Comparison of ENCODE assay signal across 9 cellular contexts in the genomic region with DNA sequence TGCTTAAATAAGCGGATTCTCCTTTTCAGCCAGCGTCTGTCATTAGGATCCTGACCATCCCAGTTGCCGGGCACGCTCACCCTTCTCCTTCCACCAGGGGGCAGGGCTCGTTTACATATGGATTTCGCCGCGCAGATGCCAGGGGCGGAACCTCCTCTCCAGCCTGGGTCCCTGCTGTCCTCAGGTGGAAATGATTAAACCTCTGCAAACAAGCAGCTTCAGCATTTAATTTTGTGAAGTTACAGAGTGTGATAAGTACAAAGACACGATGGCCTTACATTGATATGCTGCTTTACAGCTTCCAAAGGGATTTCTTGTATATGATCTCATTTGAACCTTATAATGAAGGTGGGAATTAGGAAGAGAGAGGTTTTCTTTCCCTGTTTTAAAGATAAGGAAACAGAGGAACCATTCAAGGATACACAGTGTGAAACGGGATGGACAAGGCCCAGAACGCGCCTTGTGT. TPM values are rescaled to one million over a fixed set of nuclear protein-coding genes. Genes with fewer than 3 reads are reported as not detected.
DNase-seq lines count a peak whose midpoint lies in the region; ATAC-seq and TF ChIP-seq lines count a peak whose summit lies in the region.
"Had no signal": no experiment of that assay in that cellular context is flagged by ENCODE, and none has a peak within 500 bp of the region (broad histone marks: within the 10 kb centered on the region; RNA-seq: fewer than 3 reads in every experiment).

No MANE protein-coding gene starts in this region.

- no TSS peak for BruUV-seq in mammary epithelial cell (replicated peaks; lab: Mats Ljungman, UMichigan)

- H3K9me3 ChIP-seq in mammary epithelial cell (replicated peaks; ENCODE audit: insufficient read depth, low read length) = no peaks in the 10 kb centered on the region

- CTCF ChIA-PET in mammary epithelial cell (lab: Charles Lee; ENCODE audit: low non-redundant PET) = interaction anchor here (0.6 kb wide), 3 partner anchors 15 to 143 kb away, joined by 3 to 10 read pairs (median 4); no protein-coding TSS in a partner anchor

- H3K36me3 ChIP-seq in mammary epithelial cell (ENCODE audit: insufficient read depth, low read length) = no peaks in the 10 kb centered on the region

- intact Hi-C loops in mammary epithelial cell (cut with micrococcal nuclease) = loop anchor here (1.0 to 5.0 kb wide), 10 partner anchors 54 to 859 kb away; a partner anchor contains a TSS

- no peaks in the 10 kb centered on the region for H3K27me3 ChIP-seq in mammary epithelial cell (ENCODE audit: insufficient read depth, low read length)

- H4K20me1 ChIP-seq in mammary epithelial cell (ENCODE audit: insufficient read depth, low read length) = no peaks in the 10 kb centered on the region

- peak; percentile 89 to 93 for TF ChIP-seq CTCF in mammary epithelial cell (conservative IDR thresholded peaks at IDR 0.05 in 1 of 2, IDR thresholded peaks at IDR 0.05 in 1 of 2; ENCODE audit: extremely low read depth in 1 of 2, insufficient read depth in 1 of 2, low read depth in 1 of 2, low read length in 2 of 2)

- no peaks in the 10 kb centered on the region for H3K79me2 ChIP-seq in mammary epithelial cell (ENCODE audit: insufficient read depth, low read length)

- H3K27ac ChIP-seq in mammary epithelial cell (ENCODE audit: insufficient read depth, low read depth, low read length) = no peak overlapping the region

- DNase-seq in C1 segment of cervical spinal cord (lab: John Stamatoyannopoulos, UW) = peak in 9 of 14 donors; percentile 5 to 30 (median 13)
- peak; percentile 64 for DNase-seq in HCEC 1CT
- peak; percentile 16 to 69 for DNase-seq in NCI-H446 (lab: John Stamatoyannopoulos, UW)
- DNase-seq in activated CD4-positive, CD25-positive, alpha-beta regulatory T cell treated with anti-CD3 and anti-CD28 coated beads, Interleukin-2, amount 50 U/mL, for 16 hours (ENCODE audit: low read depth, low spot score) = peak; percentile 58
- peak; percentile 65 for DNase-seq in mammary epithelial cell
- peak; percentile 83 for DNase-seq in kidney glomerular epithelial cell (lab: John Stamatoyannopoulos, UW)
- peak; percentile 78 to 79 for DNase-seq in stimulated activated CD4-positive, alpha-beta T cell treated with anti-CD3 and anti-CD28 coated beads, Interleukin-2, amount 100 ng/mL, for 48 hours

- dilution Hi-C loops in mammary epithelial cell (cut with HindIII; ENCODE audit: low sequenced_read_pairs) = no loop called here

- 15% methylated on average over 13 of the region's 13 CpGs for WGBS in mammary epithelial cell (ENCODE audit: low coverage, missing lambda C conversion rate)

- ATAC-seq in GM21825 (IDR thresholded peaks at IDR 0.05; ENCODE audit: unreplicated experiment) = no peak

- H2AFZ ChIP-seq in mammary epithelial cell (ENCODE audit: low read depth, low read length) = no peak overlapping the region

- peaks cover 4% of the 10 kb centered on the region for H3K4me1 ChIP-seq in mammary epithelial cell (ENCODE audit: insufficient read depth, low read length)

- in situ Hi-C loops in mammary epithelial cell (cut with MboI; ENCODE audit: low sequenced_read_pairs in 2 of 2) = loop anchor here in 1 of 2 donors (5.0 to 10.0 kb wide), 3 partner anchors 99 to 861 kb away; no protein-coding TSS in a partner anchor

- no peak overlapping the region for H3K9ac ChIP-seq in mammary epithelial cell (ENCODE audit: insufficient read depth, low read length)

- H3K4me3 ChIP-seq in mammary epithelial cell (replicated peaks in 1 of 3; ENCODE audit: insufficient read depth in 1 of 3, low read depth in 2 of 3, low read length in 3 of 3) = no peak overlapping the region

- no peak overlapping the region for H3K4me2 ChIP-seq in mammary epithelial cell (ENCODE audit: insufficient read depth, low read depth, low read length)

RNA-seq across cellular contexts. Expression of a gene that starts 3.9 kb away (rescaled TPM):
- total RNA-seq in mammary epithelial cell = not detected
- not detected for polyA plus RNA-seq in mammary epithelial cell
- polyA minus RNA-seq in mammary epithelial cell = not detected
- total RNA-seq: urinary bladder had no signal
- polyA plus RNA-seq: urinary bladder had no signal

RNA-seq across cellular contexts. Expression of a gene that starts 18.8 kb away (rescaled TPM):
- total RNA-seq in mammary epithelial cell = 10 to 100 TPM in 1 of 2 donors, 1 to 10 TPM in 1; 2.8 to 56.8 TPM
- polyA plus RNA-seq in mammary epithelial cell = 13.9 TPM
- polyA minus RNA-seq in mammary epithelial cell = 13.4 TPM

RNA-seq across cellular contexts. Expression of a gene that starts 21.3 kb away (rescaled TPM):
- total RNA-seq in mammary epithelial cell = not detected
- 0.03 TPM for polyA plus RNA-seq in mammary epithelial cell
- not detected for polyA minus RNA-seq in mammary epithelial cell
- total RNA-seq: urinary bladder had no signal
- polyA plus RNA-seq: urinary bladder had no signal

RNA-seq across cellular contexts. Expression of a gene that starts 31.6 kb away (rescaled TPM):
- total RNA-seq in mammary epithelial cell = not detected
- polyA plus RNA-seq in mammary epithelial cell = not detected
- not detected for polyA minus RNA-seq in mammary epithelial cell
- total RNA-seq: urinary bladder had no signal
- polyA plus RNA-seq: urinary bladder had no signal

RNA-seq across cellular contexts. Expression of a gene that starts 48.5 kb away (rescaled TPM):
- not detected for total RNA-seq in mammary epithelial cell
- polyA plus RNA-seq in mammary epithelial cell = not detected
- not detected for polyA minus RNA-seq in mammary epithelial cell
- total RNA-seq: urinary bladder had no signal
- polyA plus RNA-seq: urinary bladder had no signal

Comparison
In these comparisons a context has a peak if more than half of its experiments do, and no peak if none do; other contexts are left out.
1. DNase-seq: peak in every context shown above with its lines; median percentile 83 in kidney glomerular epithelial cell; 78 in stimulated activated CD4-positive, alpha-beta T cell treated with anti-CD3 and anti-CD28 coated beads, Interleukin-2, amount 100 ng/mL, for 48 hours; 65 in mammary epithelial cell; 64 in HCEC 1CT; 58 in activated CD4-positive, CD25-positive, alpha-beta regulatory T cell treated with anti-CD3 and anti-CD28 coated beads, Interleukin-2, amount 50 U/mL, for 16 hours; 42 in NCI-H446; 13 in C1 segment of cervical spinal cord.